Comparison of ENCODE assay signal across 1 cellular context in the genomic region with DNA sequence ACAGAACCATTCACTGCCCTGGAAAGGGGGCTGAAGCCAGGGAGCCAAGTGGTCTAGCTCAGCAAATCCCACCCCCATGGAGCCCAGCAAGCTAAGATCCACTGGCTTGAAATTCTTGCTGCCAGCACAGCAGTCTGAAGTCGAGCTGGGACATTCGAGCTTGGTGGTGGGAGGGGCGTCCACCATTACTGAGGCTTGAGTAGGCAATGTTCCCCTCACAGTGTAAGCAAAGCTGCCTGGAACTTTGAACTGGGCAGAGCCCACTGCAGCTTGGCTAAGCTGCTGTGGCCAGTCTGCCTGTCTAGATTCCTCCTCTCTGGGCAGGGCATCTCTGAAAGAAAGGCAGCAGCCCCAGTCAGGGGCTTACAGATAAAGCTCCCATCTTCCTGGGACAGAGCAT.
A peak's percentile ranks its signal among the peaks of the same experiment; 100 is the strongest.
TF ChIP-seq lines count a peak whose summit lies in the region.

No MANE protein-coding gene starts in this region.

TF ChIP-seq in HepG2, 621 proteins besides CTCF, POLR2A, EP300 and RAD21 (continued from another document):
- TF ChIP-seq, protein P1, sequence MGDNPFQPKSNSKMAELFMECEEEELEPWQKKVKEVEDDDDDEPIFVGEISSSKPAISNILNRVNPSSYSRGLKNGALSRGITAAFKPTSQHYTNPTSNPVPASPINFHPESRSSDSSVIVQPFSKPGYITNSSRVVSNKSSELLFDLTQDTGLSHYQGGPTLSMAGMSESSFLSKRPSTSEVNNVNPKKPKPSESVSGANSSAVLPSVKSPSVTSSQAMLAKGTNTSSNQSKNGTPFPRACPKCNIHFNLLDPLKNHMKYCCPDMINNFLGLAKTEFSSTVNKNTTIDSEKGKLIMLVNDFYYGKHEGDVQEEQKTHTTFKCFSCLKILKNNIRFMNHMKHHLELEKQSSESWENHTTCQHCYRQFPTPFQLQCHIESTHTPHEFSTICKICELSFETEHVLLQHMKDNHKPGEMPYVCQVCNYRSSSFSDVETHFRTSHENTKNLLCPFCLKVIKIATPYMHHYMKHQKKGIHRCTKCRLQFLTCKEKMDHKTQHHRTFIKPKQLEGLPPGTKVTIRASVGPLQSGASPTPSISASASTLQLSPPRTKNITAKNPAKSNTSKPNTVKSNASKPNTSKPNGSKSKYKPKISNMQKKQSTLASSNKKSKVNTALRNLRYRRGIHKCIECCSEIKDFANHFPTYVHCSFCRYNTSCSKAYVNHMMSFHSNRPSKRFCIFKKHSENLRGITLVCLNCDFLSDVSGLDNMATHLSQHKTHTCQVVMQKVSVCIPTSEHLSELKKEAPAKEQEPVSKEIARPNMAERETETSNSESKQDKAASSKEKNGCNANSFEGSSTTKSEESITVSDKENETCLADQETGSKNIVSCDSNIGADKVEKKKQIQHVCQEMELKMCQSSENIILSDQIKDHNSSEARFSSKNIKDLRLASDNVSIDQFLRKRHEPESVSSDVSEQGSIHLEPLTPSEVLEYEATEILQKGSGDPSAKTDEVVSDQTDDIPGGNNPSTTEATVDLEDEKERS (CRISPR knock-in tag; IDR thresholded peaks at IDR 0.05), result peak; percentile 24; the same call in 1 of the 2 replicates
- TF ChIP-seq, protein P2, sequence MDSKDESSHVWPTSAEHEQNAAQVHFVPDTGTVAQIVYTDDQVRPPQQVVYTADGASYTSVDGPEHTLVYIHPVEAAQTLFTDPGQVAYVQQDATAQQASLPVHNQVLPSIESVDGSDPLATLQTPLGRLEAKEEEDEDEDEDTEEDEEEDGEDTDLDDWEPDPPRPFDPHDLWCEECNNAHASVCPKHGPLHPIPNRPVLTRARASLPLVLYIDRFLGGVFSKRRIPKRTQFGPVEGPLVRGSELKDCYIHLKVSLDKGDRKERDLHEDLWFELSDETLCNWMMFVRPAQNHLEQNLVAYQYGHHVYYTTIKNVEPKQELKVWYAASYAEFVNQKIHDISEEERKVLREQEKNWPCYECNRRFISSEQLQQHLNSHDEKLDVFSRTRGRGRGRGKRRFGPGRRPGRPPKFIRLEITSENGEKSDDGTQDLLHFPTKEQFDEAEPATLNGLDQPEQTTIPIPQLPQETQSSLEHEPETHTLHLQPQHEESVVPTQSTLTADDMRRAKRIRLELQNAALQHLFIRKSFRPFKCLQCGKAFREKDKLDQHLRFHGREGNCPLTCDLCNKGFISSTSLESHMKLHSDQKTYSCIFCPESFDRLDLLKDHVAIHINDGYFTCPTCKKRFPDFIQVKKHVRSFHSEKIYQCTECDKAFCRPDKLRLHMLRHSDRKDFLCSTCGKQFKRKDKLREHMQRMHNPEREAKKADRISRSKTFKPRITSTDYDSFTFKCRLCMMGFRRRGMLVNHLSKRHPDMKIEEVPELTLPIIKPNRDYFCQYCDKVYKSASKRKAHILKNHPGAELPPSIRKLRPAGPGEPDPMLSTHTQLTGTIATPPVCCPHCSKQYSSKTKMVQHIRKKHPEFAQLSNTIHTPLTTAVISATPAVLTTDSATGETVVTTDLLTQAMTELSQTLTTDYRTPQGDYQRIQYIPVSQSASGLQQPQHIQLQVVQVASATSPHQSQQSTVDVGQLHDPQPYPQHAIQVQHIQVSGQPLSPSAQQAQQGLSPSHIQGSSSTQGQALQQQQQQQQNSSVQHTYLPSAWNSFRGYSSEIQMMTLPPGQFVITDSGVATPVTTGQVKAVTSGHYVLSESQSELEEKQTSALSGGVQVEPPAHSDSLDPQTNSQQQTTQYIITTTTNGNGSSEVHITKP (CRISPR knock-in tag; IDR thresholded peaks at IDR 0.05; ENCODE audit: low read depth), result peak; percentile 80
- TF ChIP-seq HNF4A (CRISPR knock-in tag; IDR thresholded peaks at IDR 0.05) (peak; percentile 88), SP5 (CRISPR knock-in tag; IDR thresholded peaks at IDR 0.05; ENCODE audit: borderline replicate concordance, low read depth) (peak; percentile 69; the same call in 1 of the 2 replicates), PITX1 (CRISPR knock-in tag; IDR thresholded peaks at IDR 0.05) (peak; percentile 46; the same call in 1 of the 2 replicates), KDM2A (CRISPR knock-in tag; IDR thresholded peaks at IDR 0.05; ENCODE audit: borderline replicate concordance, low read depth) (peak; percentile 19; the same call in 1 of the 2 replicates), ZNF331 (CRISPR knock-in tag; IDR thresholded peaks at IDR 0.05) (0 out of 2 replicates have a peak, but pooled peaks have one; percentile 47), ZNF292 (CRISPR knock-in tag; IDR thresholded peaks at IDR 0.05; ENCODE audit: borderline replicate concordance, low read depth) (peak; percentile 91; the same call in 1 of the 2 replicates)
- TF ChIP-seq, protein P3, sequence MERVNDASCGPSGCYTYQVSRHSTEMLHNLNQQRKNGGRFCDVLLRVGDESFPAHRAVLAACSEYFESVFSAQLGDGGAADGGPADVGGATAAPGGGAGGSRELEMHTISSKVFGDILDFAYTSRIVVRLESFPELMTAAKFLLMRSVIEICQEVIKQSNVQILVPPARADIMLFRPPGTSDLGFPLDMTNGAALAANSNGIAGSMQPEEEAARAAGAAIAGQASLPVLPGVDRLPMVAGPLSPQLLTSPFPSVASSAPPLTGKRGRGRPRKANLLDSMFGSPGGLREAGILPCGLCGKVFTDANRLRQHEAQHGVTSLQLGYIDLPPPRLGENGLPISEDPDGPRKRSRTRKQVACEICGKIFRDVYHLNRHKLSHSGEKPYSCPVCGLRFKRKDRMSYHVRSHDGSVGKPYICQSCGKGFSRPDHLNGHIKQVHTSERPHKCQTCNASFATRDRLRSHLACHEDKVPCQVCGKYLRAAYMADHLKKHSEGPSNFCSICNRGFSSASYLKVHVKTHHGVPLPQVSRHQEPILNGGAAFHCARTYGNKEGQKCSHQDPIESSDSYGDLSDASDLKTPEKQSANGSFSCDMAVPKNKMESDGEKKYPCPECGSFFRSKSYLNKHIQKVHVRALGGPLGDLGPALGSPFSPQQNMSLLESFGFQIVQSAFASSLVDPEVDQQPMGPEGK (CRISPR knock-in tag; IDR thresholded peaks at IDR 0.05), result peak; percentile 60; the same call in 1 of the 2 replicates
- TF ChIP-seq, protein P4, sequence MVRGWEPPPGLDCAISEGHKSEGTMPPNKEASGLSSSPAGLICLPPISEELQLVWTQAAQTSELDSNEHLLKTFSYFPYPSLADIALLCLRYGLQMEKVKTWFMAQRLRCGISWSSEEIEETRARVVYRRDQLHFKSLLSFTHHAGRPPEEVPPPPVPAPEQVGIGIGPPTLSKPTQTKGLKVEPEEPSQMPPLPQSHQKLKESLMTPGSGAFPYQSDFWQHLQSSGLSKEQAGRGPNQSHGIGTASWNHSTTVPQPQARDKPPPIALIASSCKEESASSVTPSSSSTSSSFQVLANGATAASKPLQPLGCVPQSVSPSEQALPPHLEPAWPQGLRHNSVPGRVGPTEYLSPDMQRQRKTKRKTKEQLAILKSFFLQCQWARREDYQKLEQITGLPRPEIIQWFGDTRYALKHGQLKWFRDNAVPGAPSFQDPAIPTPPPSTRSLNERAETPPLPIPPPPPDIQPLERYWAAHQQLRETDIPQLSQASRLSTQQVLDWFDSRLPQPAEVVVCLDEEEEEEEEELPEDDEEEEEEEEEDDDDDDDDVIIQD (CRISPR knock-in tag; IDR thresholded peaks at IDR 0.05; ENCODE audit: low read depth), result peak; percentile 91
- TF ChIP-seq, protein P5, sequence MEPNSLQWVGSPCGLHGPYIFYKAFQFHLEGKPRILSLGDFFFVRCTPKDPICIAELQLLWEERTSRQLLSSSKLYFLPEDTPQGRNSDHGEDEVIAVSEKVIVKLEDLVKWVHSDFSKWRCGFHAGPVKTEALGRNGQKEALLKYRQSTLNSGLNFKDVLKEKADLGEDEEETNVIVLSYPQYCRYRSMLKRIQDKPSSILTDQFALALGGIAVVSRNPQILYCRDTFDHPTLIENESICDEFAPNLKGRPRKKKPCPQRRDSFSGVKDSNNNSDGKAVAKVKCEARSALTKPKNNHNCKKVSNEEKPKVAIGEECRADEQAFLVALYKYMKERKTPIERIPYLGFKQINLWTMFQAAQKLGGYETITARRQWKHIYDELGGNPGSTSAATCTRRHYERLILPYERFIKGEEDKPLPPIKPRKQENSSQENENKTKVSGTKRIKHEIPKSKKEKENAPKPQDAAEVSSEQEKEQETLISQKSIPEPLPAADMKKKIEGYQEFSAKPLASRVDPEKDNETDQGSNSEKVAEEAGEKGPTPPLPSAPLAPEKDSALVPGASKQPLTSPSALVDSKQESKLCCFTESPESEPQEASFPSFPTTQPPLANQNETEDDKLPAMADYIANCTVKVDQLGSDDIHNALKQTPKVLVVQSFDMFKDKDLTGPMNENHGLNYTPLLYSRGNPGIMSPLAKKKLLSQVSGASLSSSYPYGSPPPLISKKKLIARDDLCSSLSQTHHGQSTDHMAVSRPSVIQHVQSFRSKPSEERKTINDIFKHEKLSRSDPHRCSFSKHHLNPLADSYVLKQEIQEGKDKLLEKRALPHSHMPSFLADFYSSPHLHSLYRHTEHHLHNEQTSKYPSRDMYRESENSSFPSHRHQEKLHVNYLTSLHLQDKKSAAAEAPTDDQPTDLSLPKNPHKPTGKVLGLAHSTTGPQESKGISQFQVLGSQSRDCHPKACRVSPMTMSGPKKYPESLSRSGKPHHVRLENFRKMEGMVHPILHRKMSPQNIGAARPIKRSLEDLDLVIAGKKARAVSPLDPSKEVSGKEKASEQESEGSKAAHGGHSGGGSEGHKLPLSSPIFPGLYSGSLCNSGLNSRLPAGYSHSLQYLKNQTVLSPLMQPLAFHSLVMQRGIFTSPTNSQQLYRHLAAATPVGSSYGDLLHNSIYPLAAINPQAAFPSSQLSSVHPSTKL (CRISPR knock-in tag; IDR thresholded peaks at IDR 0.05), result peak; percentile 63
- TF ChIP-seq, protein P6, sequence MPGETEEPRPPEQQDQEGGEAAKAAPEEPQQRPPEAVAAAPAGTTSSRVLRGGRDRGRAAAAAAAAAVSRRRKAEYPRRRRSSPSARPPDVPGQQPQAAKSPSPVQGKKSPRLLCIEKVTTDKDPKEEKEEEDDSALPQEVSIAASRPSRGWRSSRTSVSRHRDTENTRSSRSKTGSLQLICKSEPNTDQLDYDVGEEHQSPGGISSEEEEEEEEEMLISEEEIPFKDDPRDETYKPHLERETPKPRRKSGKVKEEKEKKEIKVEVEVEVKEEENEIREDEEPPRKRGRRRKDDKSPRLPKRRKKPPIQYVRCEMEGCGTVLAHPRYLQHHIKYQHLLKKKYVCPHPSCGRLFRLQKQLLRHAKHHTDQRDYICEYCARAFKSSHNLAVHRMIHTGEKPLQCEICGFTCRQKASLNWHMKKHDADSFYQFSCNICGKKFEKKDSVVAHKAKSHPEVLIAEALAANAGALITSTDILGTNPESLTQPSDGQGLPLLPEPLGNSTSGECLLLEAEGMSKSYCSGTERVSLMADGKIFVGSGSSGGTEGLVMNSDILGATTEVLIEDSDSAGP (CRISPR knock-in tag; IDR thresholded peaks at IDR 0.05; ENCODE audit: borderline replicate concordance), result peak; percentile 52; the same call in 1 of the 2 replicates
- TF ChIP-seq, protein P7, sequence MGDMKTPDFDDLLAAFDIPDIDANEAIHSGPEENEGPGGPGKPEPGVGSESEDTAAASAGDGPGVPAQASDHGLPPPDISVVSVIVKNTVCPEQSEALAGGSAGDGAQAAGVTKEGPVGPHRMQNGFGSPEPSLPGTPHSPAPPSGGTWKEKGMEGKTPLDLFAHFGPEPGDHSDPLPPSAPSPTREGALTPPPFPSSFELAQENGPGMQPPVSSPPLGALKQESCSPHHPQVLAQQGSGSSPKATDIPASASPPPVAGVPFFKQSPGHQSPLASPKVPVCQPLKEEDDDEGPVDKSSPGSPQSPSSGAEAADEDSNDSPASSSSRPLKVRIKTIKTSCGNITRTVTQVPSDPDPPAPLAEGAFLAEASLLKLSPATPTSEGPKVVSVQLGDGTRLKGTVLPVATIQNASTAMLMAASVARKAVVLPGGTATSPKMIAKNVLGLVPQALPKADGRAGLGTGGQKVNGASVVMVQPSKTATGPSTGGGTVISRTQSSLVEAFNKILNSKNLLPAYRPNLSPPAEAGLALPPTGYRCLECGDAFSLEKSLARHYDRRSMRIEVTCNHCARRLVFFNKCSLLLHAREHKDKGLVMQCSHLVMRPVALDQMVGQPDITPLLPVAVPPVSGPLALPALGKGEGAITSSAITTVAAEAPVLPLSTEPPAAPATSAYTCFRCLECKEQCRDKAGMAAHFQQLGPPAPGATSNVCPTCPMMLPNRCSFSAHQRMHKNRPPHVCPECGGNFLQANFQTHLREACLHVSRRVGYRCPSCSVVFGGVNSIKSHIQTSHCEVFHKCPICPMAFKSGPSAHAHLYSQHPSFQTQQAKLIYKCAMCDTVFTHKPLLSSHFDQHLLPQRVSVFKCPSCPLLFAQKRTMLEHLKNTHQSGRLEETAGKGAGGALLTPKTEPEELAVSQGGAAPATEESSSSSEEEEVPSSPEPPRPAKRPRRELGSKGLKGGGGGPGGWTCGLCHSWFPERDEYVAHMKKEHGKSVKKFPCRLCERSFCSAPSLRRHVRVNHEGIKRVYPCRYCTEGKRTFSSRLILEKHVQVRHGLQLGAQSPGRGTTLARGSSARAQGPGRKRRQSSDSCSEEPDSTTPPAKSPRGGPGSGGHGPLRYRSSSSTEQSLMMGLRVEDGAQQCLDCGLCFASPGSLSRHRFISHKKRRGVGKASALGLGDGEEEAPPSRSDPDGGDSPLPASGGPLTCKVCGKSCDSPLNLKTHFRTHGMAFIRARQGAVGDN (CRISPR knock-in tag; IDR thresholded peaks at IDR 0.05), result peak; percentile 63
